In genomic region chr1:219708919-219709318, GRCh38 we compare ENCODE assay signal across 20 cellular contexts.
DNase-seq lines count a peak whose midpoint lies in the region; ATAC-seq, FAIRE-seq and TF ChIP-seq lines count a peak whose summit lies in the region.
"Had no signal": no experiment of that assay in that cellular context is flagged by ENCODE, and none has a peak within 500 bp of the region (broad histone marks: within the 10 kb centered on the region; RNA-seq: fewer than 3 reads in every experiment).

No MANE protein-coding gene starts in this region.

- H3K27ac Mint-ChIP-seq in GM23338, result peak overlapping the region; percentile 75
- H3K27ac Mint-ChIP-seq: CD4-positive, CD25-positive, alpha-beta regulatory T cell; CD8-positive, alpha-beta memory T cell; H9 had no signal

- no peaks in the 10 kb centered on the region for H3K36me3 Mint-ChIP-seq in GM23338 (ENCODE audit: low read depth)
- H3K36me3 Mint-ChIP-seq: CD4-positive, CD25-positive, alpha-beta regulatory T cell; CD8-positive, alpha-beta memory T cell had no signal

- H3K4me1 Mint-ChIP-seq in GM23338, result no peaks in the 10 kb centered on the region; the same call in 2 of the 3 replicates
- H3K4me1 Mint-ChIP-seq: CD8-positive, alpha-beta memory T cell had no signal

- no peaks in the 10 kb centered on the region for H3F3A ChIP-seq in GM23338 (replicated peaks; ENCODE audit: low read depth)

- H3K36me3 ChIP-seq in GM23338 (ENCODE audit: insufficient read depth), result no peaks in the 10 kb centered on the region
- H3K36me3 ChIP-seq in ovary, result no peaks in the 10 kb centered on the region
- H3K36me3 ChIP-seq: BE2C had no signal

- no peaks in the 10 kb centered on the region for H4K20me1 ChIP-seq in GM23338 (replicated peaks; ENCODE audit: insufficient read depth)

- no peaks in the 10 kb centered on the region for H3K9me3 ChIP-seq in ovary
- H3K9me3 ChIP-seq: BE2C had no signal

- H3K4me2 ChIP-seq in GM23338, result no peak overlapping the region

- H3K27me3 ChIP-seq in GM23338 (ENCODE audit: insufficient read depth) (no peaks in the 10 kb centered on the region), ovary (no peaks in the 10 kb centered on the region)
- H3K27me3 ChIP-seq: BE2C had no signal

- H3K4me3 Mint-ChIP-seq in GM23338, result no peak overlapping the region
- H3K4me3 Mint-ChIP-seq: CD4-positive, CD25-positive, alpha-beta regulatory T cell; CD8-positive, alpha-beta memory T cell; H9 had no signal

- intact Hi-C loops in ovary (cut with DNase I), result no loop called here

- TF ChIP-seq EP300 in ovary (IDR thresholded peaks at IDR 0.05), result no peak

- DNase-seq in GM23338 (ENCODE audit: low spot score) (no peak), M059J (ENCODE audit: low read depth) (peak; percentile 54), astrocyte of the hippocampus (ENCODE audit: low read depth, low spot score) (peak; percentile 31), fibroblast of the aortic adventitia (ENCODE audit: low read depth) (no peak), ovary (no peak), left lobe of liver (ENCODE audit: low spot score) (no peak), H54 (ENCODE audit: insufficient read length, low spot score) (no peak)
- DNase-seq: ACHN; BE2C; C1 segment of cervical spinal cord; CD4-positive, CD25-positive, alpha-beta regulatory T cell; CD8-positive, alpha-beta memory T cell; COR-L47; DMS 273 treated with DMSO at 0.1 percent for 48 hours; DMS53; DND-41; EL; GM23248; H9 had no signal

- H3K4me1 ChIP-seq in GM23338 (ENCODE audit: insufficient read depth) (peaks cover 6% of the 10 kb centered on the region; the same call in 1 of the 2 replicates), ovary (ENCODE audit: insufficient read depth) (no peaks in the 10 kb centered on the region)

- ATAC-seq in GM23338 (no peak), left lobe of liver (no peak)
- ATAC-seq: GM12878 had no signal

- no peak overlapping the region for H3K4me3 ChIP-seq in GM23338
- no peak overlapping the region for H3K4me3 ChIP-seq in fibroblast of the aortic adventitia (ENCODE audit: low read depth, low read length)
- H3K4me3 ChIP-seq in ovary, result no peak overlapping the region
- H3K4me3 ChIP-seq: GM12878, GM23248 had no signal

- no peak overlapping the region for H2AFZ ChIP-seq in GM23338
- H2AFZ ChIP-seq: GM23248 had no signal

- no peak overlapping the region for H3K27ac ChIP-seq in GM23338 (ENCODE audit: low read depth)
- no peak overlapping the region for H3K27ac ChIP-seq in ovary
- H3K27ac ChIP-seq: GM23248 had no signal

- H3K27me3 Mint-ChIP-seq in GM23338 (ENCODE audit: insufficient read depth, low read depth, poor library complexity), result no peaks in the 10 kb centered on the region
- H3K27me3 Mint-ChIP-seq: CD4-positive, CD25-positive, alpha-beta regulatory T cell; CD8-positive, alpha-beta memory T cell had no signal

- 21 to 49% (median 25%) methylated on average over 4 of the region's 4 CpGs for WGBS in ovary, 3 donors

- no peak for FAIRE-seq in H54 (lab: Jason Lieb, UNC)
- FAIRE-seq: GM12878 had no signal

- no peak for TF ChIP-seq POLR2A in ovary (IDR thresholded peaks at IDR 0.05)
- TF ChIP-seq POLR2A in H54 (IDR thresholded peaks at IDR 0.05; ENCODE audit: low read depth, low read length), result no peak

- H3K79me2 ChIP-seq in GM23338 (replicated peaks; ENCODE audit: insufficient read depth), result no peaks in the 10 kb centered on the region

- H3K9me2 ChIP-seq in GM23338 (ENCODE audit: insufficient read depth), result peaks cover 5% of the 10 kb centered on the region; the same call in 1 of the 2 replicates

- TF ChIP-seq CTCF in GM23338 (conservative IDR thresholded peaks at IDR 0.05; ENCODE audit: low read depth in 2 of 2) (no peak), fibroblast of the aortic adventitia (IDR thresholded peaks at IDR 0.05; ENCODE audit: insufficient read depth, low read length) (peak; percentile 22), ovary (IDR thresholded peaks at IDR 0.05) (no peak)

- peaks cover 3% of the 10 kb centered on the region; the same call in 1 of the 3 replicates for H3K9me3 Mint-ChIP-seq in GM23338

TF ChIP-seq in GM23338, 12 proteins besides CTCF, POLR2A, EP300 and RAD21:
- no peak for TF ChIP-seq POLR2AphosphoS5 (IDR thresholded peaks at IDR 0.05; ENCODE audit: low read depth)
TF ChIP-seq in GM23338: peak in this region for 0.

Comparison
In these comparisons a context has a peak if more than half of its experiments do, and no peak if none do; other contexts are left out.
1. DNase-seq: peak in M059J (single experiment) and astrocyte of the hippocampus (single experiment); none in GM23338 (single experiment), fibroblast of the aortic adventitia (single experiment), ovary (0 of 5), left lobe of liver (single experiment) and H54 (single experiment).